9 cellular contexts compared by ENCODE assay signal in genomic region chr2:63058149-63058741, GRCh38. TPM values are rescaled to one million over a fixed set of nuclear protein-coding genes. Genes with fewer than 3 reads are reported as not detected.
DNase-seq lines count a peak whose midpoint lies in the region; ATAC-seq, FAIRE-seq and TF ChIP-seq lines count a peak whose summit lies in the region.
"Had no signal": no experiment of that assay in that cellular context is flagged by ENCODE, and none has a peak within 500 bp of the region (broad histone marks: within the 10 kb centered on the region; RNA-seq: fewer than 3 reads in every experiment).

No MANE protein-coding gene starts in this region.

- H3K4me3 Mint-ChIP-seq in activated naive CD8-positive, alpha-beta T cell treated with anti-CD3 and anti-CD28 coated beads, Interleukin-2, amount 50 U/mL, for 24 hours: peak overlapping the region; percentile 63

- POLR2A ChIA-PET in HepG2 (lab: Yijun Ruan, JAX): no interaction called here

- H3K36me3 ChIP-seq in HepG2 (replicated peaks in 1 of 2; ENCODE audit: control insufficient read depth in 1 of 2, insufficient read depth in 2 of 2, low read length in 2 of 2): peaks cover 16 to 42% of the 10 kb centered on the region in 2 experiments
- H3K36me3 ChIP-seq in thoracic aorta: no peaks in the 10 kb centered on the region

- in situ Hi-C loops in HepG2 (cut with HindIII; ENCODE audit: extremely low pct_ligation_motif_present, low pct_unique_long_range_greater_than_20kb): loop anchor here (25.0 kb wide), 1 partner anchor 646 kb away; no protein-coding TSS in a partner anchor

- no peak for TF ChIP-seq CTCF in HepG2 (CRISPR knock-in tag; IDR thresholded peaks at IDR 0.05)
- no peak for TF ChIP-seq CTCF in thoracic aorta (IDR thresholded peaks at IDR 0.05)

- no TSS peak for BruUV-seq in HepG2 (replicated peaks; lab: Mats Ljungman, UMichigan)

- H3K4me3 ChIP-seq in HepG2 (replicated peaks in 1 of 3; ENCODE audit: insufficient read depth in 1 of 3, low read depth in 2 of 3, low read length in 3 of 3): no peak overlapping the region
- H3K4me3 ChIP-seq in thoracic aorta: peak overlapping the region; percentile 54

- no peak for ATAC-seq in activated naive CD8-positive, alpha-beta T cell treated with anti-CD3 and anti-CD28 coated beads, Interleukin-2, amount 50 U/mL, for 24 hours
- ATAC-seq in HepG2 (peak; percentile 8; the same call in 2 of the 3 replicates), thoracic aorta (ENCODE audit: insufficient number of reproducible peaks, low FRiP score, low read depth) (no peak), GM21526 (IDR thresholded peaks at IDR 0.05; ENCODE audit: low FRiP score, unreplicated experiment) (no peak), HG03469 (IDR thresholded peaks at IDR 0.05; ENCODE audit: unreplicated experiment) (no peak)

- H3K9me3 ChIP-seq in HepG2 (ENCODE audit: low read length) (no peaks in the 10 kb centered on the region), thoracic aorta (no peaks in the 10 kb centered on the region)

- H3K36me3 Mint-ChIP-seq in activated naive CD8-positive, alpha-beta T cell treated with anti-CD3 and anti-CD28 coated beads, Interleukin-2, amount 50 U/mL, for 24 hours (ENCODE audit: low read depth): peaks cover 3% of the 10 kb centered on the region

- H2AFZ ChIP-seq in HepG2 (ENCODE audit: low read length): no peak overlapping the region

- H3K4me1 Mint-ChIP-seq in activated naive CD8-positive, alpha-beta T cell treated with anti-CD3 and anti-CD28 coated beads, Interleukin-2, amount 50 U/mL, for 24 hours: peaks cover 51% of the 10 kb centered on the region

- H3K27ac ChIP-seq in HepG2 (ENCODE audit: extremely low read length, insufficient read depth, low read length): no peak overlapping the region
- no peak overlapping the region for H3K27ac ChIP-seq in thoracic aorta

- WGBS in HepG2 (ENCODE audit: low lambda C conversion rate): 90% methylated on average over 18 of the region's 18 CpGs

- no peak overlapping the region for H3K4me2 ChIP-seq in HepG2 (ENCODE audit: low read depth, low read length)

- H3K27me3 ChIP-seq in HepG2 (ENCODE audit: control insufficient read depth in 1 of 2, insufficient read depth in 2 of 2, low read length in 2 of 2) (no peaks in the 10 kb centered on the region), thoracic aorta (replicated peaks; ENCODE audit: insufficient read depth) (peaks cover 54% of the 10 kb centered on the region)

- FAIRE-seq in HepG2 (lab: Jason Lieb, UNC): no peak

- intact Hi-C loops in HepG2 (cut with micrococcal nuclease; ENCODE audit: unreplicated experiment): no loop called here

- no peak overlapping the region for H3K9ac ChIP-seq in HepG2 (ENCODE audit: insufficient read depth, low read depth, low read length)

- H3K4me1 ChIP-seq in HepG2 (ENCODE audit: insufficient read depth, low read length) (no peaks in the 10 kb centered on the region), thoracic aorta (ENCODE audit: control insufficient read depth in 1 of 2, low read depth in 2 of 2) (peaks cover 27 to 51% of the 10 kb centered on the region in 2 donors)

- H3K9me3 Mint-ChIP-seq in activated naive CD8-positive, alpha-beta T cell treated with anti-CD3 and anti-CD28 coated beads, Interleukin-2, amount 50 U/mL, for 24 hours: peaks cover 13% of the 10 kb centered on the region

- TF ChIP-seq EP300 in HepG2 (IDR thresholded peaks at IDR 0.05; ENCODE audit: low read depth in 2 of 2, low read length in 2 of 2): no peak
- no peak for TF ChIP-seq EP300 in HepG2 (CRISPR knock-in tag; IDR thresholded peaks at IDR 0.05; ENCODE audit: borderline replicate concordance)

- peak; percentile 31 to 37 for DNase-seq in activated T-cell treated with anti-CD3 and anti-CD28 coated beads, Interleukin-2, amount 50 U/mL, for 48 hours
- DNase-seq in activated T-cell treated with anti-CD3 and anti-CD28 coated beads for 4 hours (no peak), HepG2 (ENCODE audit: low spot score) (no peak), thoracic aorta (ENCODE audit: low spot score) (no peak), MV-4-11 (lab: John Stamatoyannopoulos, UW) (no peak)
- peak; percentile 3 for DNase-seq in activated naive CD8-positive, alpha-beta T cell treated with anti-CD3 and anti-CD28 coated beads, Interleukin-2, amount 50 U/mL, for 24 hours

- no peak for TF ChIP-seq POLR2A in HepG2 (IDR thresholded peaks at IDR 0.05; ENCODE audit: insufficient read depth in 1 of 2, low read depth in 2 of 2, low read length in 2 of 2)

- H3K79me2 ChIP-seq in HepG2 (ENCODE audit: insufficient read depth, low read length): no peaks in the 10 kb centered on the region

- peaks cover 89% of the 10 kb centered on the region for H3K27me3 Mint-ChIP-seq in activated naive CD8-positive, alpha-beta T cell treated with anti-CD3 and anti-CD28 coated beads, Interleukin-2, amount 50 U/mL, for 24 hours

- TF ChIP-seq RAD21 in HepG2 (CRISPR knock-in tag; IDR thresholded peaks at IDR 0.05): no peak

- no peak overlapping the region for H3K27ac Mint-ChIP-seq in activated naive CD8-positive, alpha-beta T cell treated with anti-CD3 and anti-CD28 coated beads, Interleukin-2, amount 50 U/mL, for 24 hours

- no peaks in the 10 kb centered on the region for H4K20me1 ChIP-seq in HepG2 (ENCODE audit: insufficient read depth, low read length)

- CTCF ChIA-PET in HepG2 (lab: Yijun Ruan, JAX; ENCODE audit: low intra/inter-chr PET ratio, low total read pairs): no interaction called here

TF ChIP-seq in HepG2, 621 proteins besides CTCF, POLR2A, EP300 and RAD21 (continues in another document):
- no peak for TF ChIP-seq ZNF761 (CRISPR knock-in tag; conservative IDR thresholded peaks at IDR 0.05)
- TF ChIP-seq ZC3H13 (CRISPR knock-in tag; IDR thresholded peaks at IDR 0.05): no peak
- TF ChIP-seq, protein P1, sequence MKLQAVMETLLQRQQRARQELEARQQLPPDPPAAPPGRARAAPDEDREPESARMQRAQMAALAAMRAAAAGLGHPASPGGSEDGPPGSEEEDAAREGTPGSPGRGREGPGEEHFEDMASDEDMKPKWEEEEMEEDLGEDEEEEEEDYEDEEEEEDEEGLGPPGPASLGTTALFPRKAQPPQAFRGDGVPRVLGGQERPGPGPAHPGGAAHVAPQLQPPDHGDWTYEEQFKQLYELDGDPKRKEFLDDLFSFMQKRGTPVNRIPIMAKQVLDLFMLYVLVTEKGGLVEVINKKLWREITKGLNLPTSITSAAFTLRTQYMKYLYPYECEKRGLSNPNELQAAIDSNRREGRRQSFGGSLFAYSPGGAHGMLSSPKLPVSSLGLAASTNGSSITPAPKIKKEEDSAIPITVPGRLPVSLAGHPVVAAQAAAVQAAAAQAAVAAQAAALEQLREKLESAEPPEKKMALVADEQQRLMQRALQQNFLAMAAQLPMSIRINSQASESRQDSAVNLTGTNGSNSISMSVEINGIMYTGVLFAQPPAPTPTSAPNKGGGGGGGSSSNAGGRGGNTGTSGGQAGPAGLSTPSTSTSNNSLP (IDR thresholded peaks at IDR 0.05; ENCODE audit: low read depth, low read length): no peak
- no peak for TF ChIP-seq CHCHD3 (CRISPR knock-in tag; IDR thresholded peaks at IDR 0.05)
- no peak for TF ChIP-seq AKAP8 (CRISPR knock-in tag; IDR thresholded peaks at IDR 0.05)
- TF ChIP-seq CHD4 (IDR thresholded peaks at IDR 0.05; ENCODE audit: borderline replicate concordance, low read length): no peak
- TF ChIP-seq, protein P2, sequence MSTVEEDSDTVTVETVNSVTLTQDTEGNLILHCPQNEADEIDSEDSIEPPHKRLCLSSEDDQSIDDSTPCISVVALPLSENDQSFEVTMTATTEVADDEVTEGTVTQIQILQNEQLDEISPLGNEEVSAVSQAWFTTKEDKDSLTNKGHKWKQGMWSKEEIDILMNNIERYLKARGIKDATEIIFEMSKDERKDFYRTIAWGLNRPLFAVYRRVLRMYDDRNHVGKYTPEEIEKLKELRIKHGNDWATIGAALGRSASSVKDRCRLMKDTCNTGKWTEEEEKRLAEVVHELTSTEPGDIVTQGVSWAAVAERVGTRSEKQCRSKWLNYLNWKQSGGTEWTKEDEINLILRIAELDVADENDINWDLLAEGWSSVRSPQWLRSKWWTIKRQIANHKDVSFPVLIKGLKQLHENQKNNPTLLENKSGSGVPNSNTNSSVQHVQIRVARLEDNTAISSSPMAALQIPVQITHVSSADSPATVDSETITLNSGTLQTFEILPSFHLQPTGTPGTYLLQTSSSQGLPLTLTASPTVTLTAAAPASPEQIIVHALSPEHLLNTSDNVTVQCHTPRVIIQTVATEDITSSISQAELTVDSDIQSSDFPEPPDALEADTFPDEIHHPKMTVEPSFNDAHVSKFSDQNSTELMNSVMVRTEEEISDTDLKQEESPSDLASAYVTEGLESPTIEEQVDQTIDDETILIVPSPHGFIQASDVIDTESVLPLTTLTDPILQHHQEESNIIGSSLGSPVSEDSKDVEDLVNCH (CRISPR knock-in tag; IDR thresholded peaks at IDR 0.05): no peak

RNA-seq across cellular contexts. Expression of gene OTX1, which starts 7.6 kb away (rescaled TPM):
- 3.0 and 5.0 TPM in 2 replicates for total RNA-seq in HepG2 (2016; rRNA removed; fragmentation: Illumina TruSeq; extraction: Trizol)
- 3.1 and 4.3 TPM in 2 replicates for total RNA-seq in HepG2 (2016; cell fraction: cytosol; rRNA removed; fragmentation: Illumina TruSeq; extraction: Trizol; ENCODE audit: low read depth)
- 2.5 and 4.2 TPM in 2 replicates for total RNA-seq in HepG2 (2016; cell fraction: insoluble cytoplasmic fraction; rRNA removed; fragmentation: Illumina TruSeq; extraction: Trizol)
- 4.1 and 4.3 TPM in 2 replicates for total RNA-seq in HepG2 (2016; cell fraction: membrane; rRNA removed; fragmentation: Illumina TruSeq; extraction: Trizol)
- total RNA-seq in HepG2 (2016; cell fraction: nucleus; rRNA removed; fragmentation: Illumina TruSeq; extraction: Trizol): 9.0 and 9.1 TPM in 2 replicates
- 1.0 and 1.6 TPM in 2 replicates for polyA plus RNA-seq in HepG2 (2011; rRNA removed)
- 0.47 and 0.66 TPM in 2 replicates for polyA plus RNA-seq in HepG2 (2011; cell fraction: cytosol; rRNA removed)
- 12.1 and 16.1 TPM in 2 replicates for polyA plus RNA-seq in HepG2 (2011; cell fraction: nucleus; rRNA removed)
- 7.7 and 7.9 TPM in 2 replicates for polyA plus RNA-seq in HepG2 (2012)
- polyA plus RNA-seq in HepG2 (2016; cell fraction: cytosol; fragmentation: Illumina TruSeq; extraction: Trizol; ENCODE audit: low read depth): 1.1 and 1.2 TPM in 2 replicates
- polyA plus RNA-seq in HepG2 (2016; cell fraction: insoluble cytoplasmic fraction; fragmentation: Illumina TruSeq; extraction: Trizol; ENCODE audit: low read depth): 6.4 and 9.1 TPM in 2 replicates
- polyA plus RNA-seq in HepG2 (2016; cell fraction: membrane; fragmentation: Illumina TruSeq; extraction: Trizol; ENCODE audit: low read depth): 3.3 and 4.0 TPM in 2 replicates
- 24.6 and 24.9 TPM in 2 replicates for polyA plus RNA-seq in HepG2 (2016; cell fraction: nucleus; fragmentation: Illumina TruSeq; extraction: Trizol; ENCODE audit: insufficient read depth, low read depth)
- 0.82 and 6.6 TPM in 2 replicates for polyA minus RNA-seq in HepG2 (2011; rRNA and poly(A)+ RNA removed; ENCODE audit: low replicate concordance)
- 2.1 and 2.2 TPM in 2 replicates for polyA minus RNA-seq in HepG2 (2011; cell fraction: cytosol; rRNA and poly(A)+ RNA removed)
- polyA minus RNA-seq in HepG2 (2011; cell fraction: nucleus; rRNA and poly(A)+ RNA removed): 16.4 and 25.8 TPM in 2 replicates
- not detected for total RNA-seq in thoracic aorta
- polyA plus RNA-seq: BJ had no signal

Comparison
In these comparisons a context has a peak if more than half of its experiments do, and no peak if none do; other contexts are left out.
1. DNase-seq: peak in activated T-cell treated with anti-CD3 and anti-CD28 coated beads, Interleukin-2, amount 50 U/mL, for 48 hours (2 of 2) and activated naive CD8-positive, alpha-beta T cell treated with anti-CD3 and anti-CD28 coated beads, Interleukin-2, amount 50 U/mL, for 24 hours (single experiment); none in activated T-cell treated with anti-CD3 and anti-CD28 coated beads for 4 hours (single experiment), HepG2 (single experiment), thoracic aorta (single experiment) and MV-4-11 (single experiment).